In genomic region chr16:50695017-50696000, GRCh38 we compare ENCODE assay signal across 1 cellular context.
TF ChIP-seq lines count a peak whose summit lies in the region.

No MANE protein-coding gene starts in this region.

TF ChIP-seq in HepG2, 621 proteins besides CTCF, POLR2A, EP300 and RAD21:
- no peak for TF ChIP-seq ZFY (CRISPR knock-in tag; IDR thresholded peaks at IDR 0.05)
- peak; percentile 76; the same call in 1 of the 2 replicates for TF ChIP-seq CEBPB (IDR thresholded peaks at IDR 0.05; ENCODE audit: borderline replicate concordance, low read depth, low read length)
- TF ChIP-seq PCBP2 (optimal IDR thresholded peaks at IDR 0.05; ENCODE audit: low read depth, low read length, poor library complexity, severe bottlenecking) = peak; percentile 11
- TF ChIP-seq ZNF292 (CRISPR knock-in tag; IDR thresholded peaks at IDR 0.05; ENCODE audit: borderline replicate concordance, low read depth) = no peak
- no peak for TF ChIP-seq KAT7 (CRISPR knock-in tag; IDR thresholded peaks at IDR 0.05; ENCODE audit: borderline replicate concordance)
- no peak for TF ChIP-seq ZNF75D (CRISPR knock-in tag; IDR thresholded peaks at IDR 0.05; ENCODE audit: borderline replicate concordance)
- TF ChIP-seq PATZ1 (CRISPR knock-in tag; IDR thresholded peaks at IDR 0.05) = no peak
- no peak for TF ChIP-seq KLF9 (CRISPR knock-in tag; IDR thresholded peaks at IDR 0.05; ENCODE audit: low read depth)
- TF ChIP-seq CEBPG (CRISPR knock-in tag; IDR thresholded peaks at IDR 0.05) = peak; percentile 70
- TF ChIP-seq ETS1 (CRISPR knock-in tag; IDR thresholded peaks at IDR 0.05) = no peak
- TF ChIP-seq TFDP2 (CRISPR knock-in tag; IDR thresholded peaks at IDR 0.05) = no peak
- TF ChIP-seq ZBTB7A (CRISPR knock-in tag; IDR thresholded peaks at IDR 0.05) = no peak
- TF ChIP-seq U2AF1 (optimal IDR thresholded peaks at IDR 0.05; ENCODE audit: low read depth, low read length) = peak; percentile 18
- no peak for TF ChIP-seq ATF7 (IDR thresholded peaks at IDR 0.05)
- no peak for TF ChIP-seq ATF7 (CRISPR knock-in tag; IDR thresholded peaks at IDR 0.05)
- TF ChIP-seq BCL3 (CRISPR knock-in tag; IDR thresholded peaks at IDR 0.05) = no peak
